11 cellular contexts compared by ENCODE assay signal in genomic region chr3:55490194-55490913, GRCh38. TPM values are rescaled to one million over a fixed set of nuclear protein-coding genes. Genes with fewer than 3 reads are reported as not detected.
DNase-seq lines count a peak whose midpoint lies in the region; ATAC-seq, FAIRE-seq and TF ChIP-seq lines count a peak whose summit lies in the region.
"Had no signal": no experiment of that assay in that cellular context is flagged by ENCODE, and none has a peak within 500 bp of the region (broad histone marks: within the 10 kb centered on the region; RNA-seq: fewer than 3 reads in every experiment).

No MANE protein-coding gene starts in this region.

- H3K9me1 ChIP-seq in keratinocyte (ENCODE audit: control insufficient read depth, extremely low read depth, insufficient read depth, low read length): peaks cover 2% of the 10 kb centered on the region

- H4K20me1 ChIP-seq in mammary epithelial cell (ENCODE audit: insufficient read depth, low read length): no peaks in the 10 kb centered on the region
- H4K20me1 ChIP-seq in SK-N-SH (ENCODE audit: insufficient read depth): no peaks in the 10 kb centered on the region
- no peaks in the 10 kb centered on the region for H4K20me1 ChIP-seq in keratinocyte (ENCODE audit: control insufficient read depth, extremely low read depth, insufficient read depth, low read length)

- H3K36me3 ChIP-seq in mammary epithelial cell (ENCODE audit: insufficient read depth, low read length) (no peaks in the 10 kb centered on the region), SK-N-SH (replicated peaks in 1 of 2; ENCODE audit: control insufficient read depth in 1 of 2, insufficient read depth in 2 of 2, low read length in 1 of 2) (no peaks in the 10 kb centered on the region), keratinocyte (ENCODE audit: control insufficient read depth in 2 of 2, extremely low read depth in 1 of 2, insufficient read depth in 2 of 2, low read length in 2 of 2) (no peaks in the 10 kb centered on the region)

- BruUV-seq in mammary epithelial cell (replicated peaks; lab: Mats Ljungman, UMichigan) (no TSS peak), MCF 10A (replicated peaks; lab: Mats Ljungman, UMichigan) (no TSS peak)

- H3K9me3 ChIP-seq in mammary epithelial cell (replicated peaks; ENCODE audit: insufficient read depth, low read length) (no peaks in the 10 kb centered on the region), SK-N-SH (no peaks in the 10 kb centered on the region), keratinocyte (ENCODE audit: control insufficient read depth, low read depth, low read length) (no peaks in the 10 kb centered on the region)

- no peak overlapping the region for H3K27ac Mint-ChIP-seq in MCF 10A (ENCODE audit: low read depth, unreplicated experiment)
- H3K27ac Mint-ChIP-seq: activated naive CD8-positive, alpha-beta T cell treated with anti-CD3 and anti-CD28 coated beads, Interleukin-2, amount 50 U/mL, for 24 hours had no signal

- dilution Hi-C loops in mammary epithelial cell (cut with HindIII; ENCODE audit: low sequenced_read_pairs): loop anchor here (25.0 kb wide), 1 partner anchor 247 kb away; no protein-coding TSS in a partner anchor
- dilution Hi-C loops in keratinocyte (cut with MboI; ENCODE audit: extremely low pct_ligation_motif_present, low sequenced_read_pairs): loop anchor here (25.0 kb wide), 2 partner anchors 247 to 397 kb away; no protein-coding TSS in a partner anchor

- H3K4me1 ChIP-seq in mammary epithelial cell (ENCODE audit: insufficient read depth, low read length): peaks cover 42% of the 10 kb centered on the region
- H3K4me1 ChIP-seq in SK-N-SH (ENCODE audit: control insufficient read depth in 1 of 2, insufficient read depth in 2 of 2, low read depth in 1 of 2, low read length in 1 of 2): peaks cover 11 to 29% of the 10 kb centered on the region in 2 experiments
- H3K4me1 ChIP-seq in keratinocyte (ENCODE audit: control insufficient read depth, extremely low read depth, insufficient read depth, low read length): peaks cover 40% of the 10 kb centered on the region

- no peak overlapping the region for H3K4me3 Mint-ChIP-seq in MCF 10A (ENCODE audit: unreplicated experiment)
- H3K4me3 Mint-ChIP-seq: activated naive CD8-positive, alpha-beta T cell treated with anti-CD3 and anti-CD28 coated beads, Interleukin-2, amount 50 U/mL, for 24 hours had no signal

- CTCF ChIA-PET in mammary epithelial cell (lab: Charles Lee; ENCODE audit: low non-redundant PET): no interaction called here
- CTCF ChIA-PET in MCF 10A (lab: Yijun Ruan, JAX): interaction anchor here (0.8 to 1.4 kb wide), 2 partner anchors 34 to 256 kb away, joined by 3 to 4 read pairs; no protein-coding TSS in a partner anchor
- CTCF ChIA-PET in SK-N-SH (lab: Yijun Ruan, JAX): interaction anchor here (0.7 kb wide), 1 partner anchor 256 kb away, joined by 4 read pairs; no protein-coding TSS in a partner anchor

- no peak overlapping the region for H3K9ac ChIP-seq in mammary epithelial cell (ENCODE audit: insufficient read depth, low read length)
- no peak overlapping the region for H3K9ac ChIP-seq in SK-N-SH
- H3K9ac ChIP-seq in keratinocyte (ENCODE audit: control insufficient read depth, extremely low read depth, insufficient read depth, low read length): peak overlapping the region; percentile 81

- H3K79me2 ChIP-seq in mammary epithelial cell (ENCODE audit: insufficient read depth, low read length) (peaks cover 10% of the 10 kb centered on the region), SK-N-SH (ENCODE audit: insufficient read depth) (peaks cover 27% of the 10 kb centered on the region), keratinocyte (ENCODE audit: control insufficient read depth, insufficient read depth, low read length) (peaks cover 26% of the 10 kb centered on the region)

- peak; percentile 83 for FAIRE-seq in keratinocyte (lab: Jason Lieb, UNC)

- no peak for TF ChIP-seq EP300 in SK-N-SH (IDR thresholded peaks at IDR 0.05; ENCODE audit: borderline replicate concordance in 1 of 2, low read depth in 1 of 2, low read length in 1 of 2)

- H3K9me2 ChIP-seq in SK-N-SH: no peaks in the 10 kb centered on the region

- no peak for TF ChIP-seq CTCF in mammary epithelial cell (conservative IDR thresholded peaks at IDR 0.05 in 1 of 2, IDR thresholded peaks at IDR 0.05 in 1 of 2; ENCODE audit: extremely low read depth in 1 of 2, insufficient read depth in 1 of 2, low read depth in 1 of 2, low read length in 2 of 2)
- no peak for TF ChIP-seq CTCF in MCF 10A (IDR thresholded peaks at IDR 0.05; ENCODE audit: unreplicated experiment)
- TF ChIP-seq CTCF in SK-N-SH (IDR thresholded peaks at IDR 0.05): no peak
- no peak for TF ChIP-seq CTCF in keratinocyte (optimal IDR thresholded peaks at IDR 0.05 in 1 of 3, IDR thresholded peaks at IDR 0.05 in 1 of 3, conservative IDR thresholded peaks at IDR 0.05 in 1 of 3; ENCODE audit: extremely low read depth in 1 of 3, insufficient read depth in 2 of 3, low read length in 3 of 3)

- intact Hi-C loops in mammary epithelial cell (cut with micrococcal nuclease): no loop called here
- intact Hi-C loops in MCF 10A (cut with micrococcal nuclease): no loop called here

- H3K4me2 ChIP-seq in mammary epithelial cell (ENCODE audit: insufficient read depth, low read depth, low read length) (peak overlapping the region; percentile 66), SK-N-SH (no peak overlapping the region; the same call in 1 of the 2 replicates), keratinocyte (ENCODE audit: control insufficient read depth, extremely low read depth, insufficient read depth, low read depth, low read length) (peak overlapping the region; percentile 93)

- DNase-seq in mammary epithelial cell (no peak), MCF 10A (ENCODE audit: unreplicated experiment) (no peak), SK-N-SH (no peak), keratinocyte (ENCODE audit: low read depth, low spot score) (no peak), Kasumi-1 (lab: John Stamatoyannopoulos, UW) (no peak)
- no peak for DNase-seq in activated CD4-positive, CD25-positive, alpha-beta regulatory T cell (lab: John Stamatoyannopoulos, UW)
- DNase-seq: activated naive CD8-positive, alpha-beta T cell treated with anti-CD3 and anti-CD28 coated beads, Interleukin-2, amount 50 U/mL, for 24 hours; activated T-cell treated with anti-CD3 and anti-CD28 coated beads for 4 hours had no signal

- no peaks in the 10 kb centered on the region for H3K27me3 Mint-ChIP-seq in MCF 10A (ENCODE audit: insufficient read depth, unreplicated experiment)

- 62% methylated on average over 3 of the region's 3 CpGs for WGBS in mammary epithelial cell (ENCODE audit: low coverage, missing lambda C conversion rate)
- WGBS in SK-N-SH (ENCODE audit: low lambda C conversion rate): 57% methylated on average over 3 of the region's 3 CpGs

- ATAC-seq in HG03571 (IDR thresholded peaks at IDR 0.05; ENCODE audit: unreplicated experiment): no peak
- ATAC-seq in GM18520 (IDR thresholded peaks at IDR 0.05; ENCODE audit: unreplicated experiment): no peak
- ATAC-seq: activated naive CD8-positive, alpha-beta T cell treated with anti-CD3 and anti-CD28 coated beads, Interleukin-2, amount 50 U/mL, for 24 hours had no signal

- H3K4me3 ChIP-seq in mammary epithelial cell (replicated peaks in 1 of 3; ENCODE audit: insufficient read depth in 1 of 3, low read depth in 2 of 3, low read length in 3 of 3): no peak overlapping the region
- no peak overlapping the region for H3K4me3 ChIP-seq in SK-N-SH (ENCODE audit: low read depth in 2 of 2, low read length in 1 of 2)
- H3K4me3 ChIP-seq in keratinocyte (ENCODE audit: control insufficient read depth in 2 of 3, extremely low read depth in 1 of 3, insufficient read depth in 2 of 3, low read depth in 1 of 3, low read length in 3 of 3): peak overlapping the region in 2 of 3 experiments; percentile 87 to 89
- H3K4me3 ChIP-seq: coronary artery had no signal

- H3F3A ChIP-seq in SK-N-SH (replicated peaks; ENCODE audit: insufficient read depth): peaks cover 18% of the 10 kb centered on the region

- POLR2A ChIA-PET in MCF 10A (lab: Yijun Ruan, JAX) (interaction anchor here (0.7 kb wide), 1 partner anchor 22 kb away, joined by 4 read pairs; no protein-coding TSS in a partner anchor), SK-N-SH (lab: Yijun Ruan, JAX) (no interaction called here)

- H3K9me3 Mint-ChIP-seq in MCF 10A (ENCODE audit: unreplicated experiment): no peaks in the 10 kb centered on the region
- H3K9me3 Mint-ChIP-seq: activated naive CD8-positive, alpha-beta T cell treated with anti-CD3 and anti-CD28 coated beads, Interleukin-2, amount 50 U/mL, for 24 hours had no signal

- H3K36me3 Mint-ChIP-seq in MCF 10A (ENCODE audit: insufficient read depth, unreplicated experiment): peaks cover 3% of the 10 kb centered on the region

- no peak for TF ChIP-seq RAD21 in SK-N-SH (IDR thresholded peaks at IDR 0.05; ENCODE audit: low read length)

- H3K27ac ChIP-seq in mammary epithelial cell (ENCODE audit: insufficient read depth, low read depth, low read length) (no peak overlapping the region), SK-N-SH (ENCODE audit: low read depth in 2 of 2, low read length in 1 of 2) (peak overlapping the region; percentile 24 to 58; a peak in 2 of 4 replicates), keratinocyte (ENCODE audit: control insufficient read depth, insufficient read depth, low read length) (peak overlapping the region; percentile 56)
- H3K27ac ChIP-seq: coronary artery had no signal

- in situ Hi-C loops in mammary epithelial cell (cut with MboI; ENCODE audit: low sequenced_read_pairs in 2 of 2): loop anchor here in 1 of 2 donors (25.0 kb wide), 2 partner anchors 122 to 603 kb away; no protein-coding TSS in a partner anchor

- H2AFZ ChIP-seq in mammary epithelial cell (ENCODE audit: low read depth, low read length): peak overlapping the region; percentile 34
- no peak overlapping the region for H2AFZ ChIP-seq in SK-N-SH (ENCODE audit: low read depth)
- no peak overlapping the region for H2AFZ ChIP-seq in keratinocyte (ENCODE audit: control insufficient read depth, low read length)

- peaks cover 26% of the 10 kb centered on the region for H3K4me1 Mint-ChIP-seq in MCF 10A (ENCODE audit: insufficient read depth, unreplicated experiment)

- H3K27me3 ChIP-seq in mammary epithelial cell (ENCODE audit: insufficient read depth, low read length): no peaks in the 10 kb centered on the region
- H3K27me3 ChIP-seq in SK-N-SH (ENCODE audit: insufficient read depth): no peaks in the 10 kb centered on the region
- H3K27me3 ChIP-seq in keratinocyte (ENCODE audit: control insufficient read depth, extremely low read depth, insufficient read depth, low read length): no peaks in the 10 kb centered on the region

RNA-seq across cellular contexts. Expression of gene WNT5A, which starts 3.2 kb away (rescaled TPM):
- 10 to 100 TPM in 1 of 2 donors, 1 to 10 TPM in 1; 7.2 to 19.7 TPM for total RNA-seq in mammary epithelial cell
- polyA plus RNA-seq in mammary epithelial cell: 6.8 TPM
- 11.0 TPM for polyA minus RNA-seq in mammary epithelial cell
- total RNA-seq in MCF 10A (2022): 9.5 and 14.5 TPM in 2 replicates
- polyA plus RNA-seq in SK-N-SH (2012; rRNA removed): 27.1 and 30.7 TPM in 2 replicates
- 13.5 and 23.5 TPM in 2 replicates for polyA plus RNA-seq in SK-N-SH (2012; cell fraction: cytosol; rRNA removed)
- 57.8 and 62.1 TPM in 2 replicates for polyA plus RNA-seq in SK-N-SH (2012; cell fraction: nucleus; rRNA removed)
- 7.1 to 18.7 TPM (median 9.4 TPM) in 3 replicates for polyA plus RNA-seq in keratinocyte
- polyA plus RNA-seq in keratinocyte (2011; ENCODE audit: low read depth): 4.0 TPM
- 3.9 and 4.5 TPM in 2 replicates for polyA plus RNA-seq in keratinocyte (2011; cell fraction: cytosol; rRNA removed)
- 16.4 and 17.6 TPM in 2 replicates for polyA plus RNA-seq in keratinocyte (2011; cell fraction: nucleus; rRNA removed)
- 4.5 and 16.4 TPM in 2 replicates for polyA plus RNA-seq in keratinocyte (2012; ENCODE audit: low replicate concordance)
- polyA minus RNA-seq in keratinocyte: 14.8 to 31.6 TPM (median 18.3 TPM) in 3 replicates
- polyA minus RNA-seq in keratinocyte (2011; cell fraction: cytosol; rRNA and poly(A)+ RNA removed): 22.4 TPM
- 45.5 TPM in 2 replicates for polyA minus RNA-seq in keratinocyte (2011; cell fraction: nucleus; rRNA and poly(A)+ RNA removed)

Comparison
In these comparisons a context has a peak if more than half of its experiments do, and no peak if none do; other contexts are left out.
1. H3K4me3 ChIP-seq: peak in keratinocyte (2 of 3); none in mammary epithelial cell (0 of 3) and SK-N-SH (0 of 2).